ENCODE assay signal across 8 cellular contexts in genomic region chr2:85413592-85414421, GRCh38. TPM values are rescaled to one million over a fixed set of nuclear protein-coding genes. Genes with fewer than 3 reads are reported as not detected.
DNase-seq lines count a peak whose midpoint lies in the region; ATAC-seq, FAIRE-seq and TF ChIP-seq lines count a peak whose summit lies in the region.

No MANE protein-coding gene starts in this region.

- peak overlapping the region; percentile 14 for H2BK5ac ChIP-seq in IMR-90 (ENCODE audit: low read depth, low read length, poor library complexity, severe bottlenecking)

- no peak for FAIRE-seq in kidney (lab: Jason Lieb, UNC)

- H3K4me1 ChIP-seq in IMR-90 (ENCODE audit: control insufficient read depth, insufficient read depth, low read length) (peaks cover 9% of the 10 kb centered on the region), kidney (ENCODE audit: control insufficient read depth in 1 of 2, insufficient read depth in 1 of 2, low read depth in 1 of 2, low read length in 2 of 2) (peaks cover 7 to 18% of the 10 kb centered on the region in 2 donors)

- peak overlapping the region; percentile 47 for H3K4ac ChIP-seq in IMR-90 (ENCODE audit: low read depth, low read length)

- H3K9me3 ChIP-seq in IMR-90 (ENCODE audit: control insufficient read depth, insufficient read depth, low read length) (no peaks in the 10 kb centered on the region), kidney (ENCODE audit: control insufficient read depth in 1 of 2, low read length in 2 of 2) (no peaks in the 10 kb centered on the region)

- whole genome bisulfite sequencing in IMR-90 (ENCODE audit: extremely low coverage in 2 of 2, insufficient read length in 1 of 2), 2 experiments, result 27% methylated on average over 5 of the region's 44 CpGs; no CpG with 5 or more reads in 1 of the 2 experiments

- peak overlapping the region; percentile 88 for H2AFZ ChIP-seq in IMR-90 (replicated peaks; ENCODE audit: low read length, poor library complexity)

- peak overlapping the region; percentile 49 for H3K18ac ChIP-seq in IMR-90 (ENCODE audit: low read depth, low read length)

- no peak overlapping the region for H2BK20ac ChIP-seq in IMR-90 (ENCODE audit: low read depth, low read length)

- peak overlapping the region; percentile 20; the same call in 1 of the 2 replicates for H3K27ac ChIP-seq in IMR-90 (ENCODE audit: insufficient read depth, low read length)
- H3K27ac ChIP-seq in kidney (ENCODE audit: low read depth in 2 of 2, low read length in 2 of 2), result peak overlapping the region; percentile 45 to 80

- TF ChIP-seq CTCF in IMR-90 (conservative IDR thresholded peaks at IDR 0.05; ENCODE audit: low read depth, low read length), result 0 out of 2 replicates have a peak, but pooled peaks have one; percentile 1
- no peak for TF ChIP-seq CTCF in astrocyte of the spinal cord (IDR thresholded peaks at IDR 0.05; ENCODE audit: low read depth, low read length)
- TF ChIP-seq CTCF in kidney (IDR thresholded peaks at IDR 0.05; ENCODE audit: borderline replicate concordance, extremely low read depth, insufficient read depth), result no peak

- no peaks in the 10 kb centered on the region for H3K27me3 ChIP-seq in IMR-90 (ENCODE audit: control insufficient read depth, insufficient read depth, low read length)

- intact Hi-C loops in IMR-90 (cut with micrococcal nuclease), result loop anchor here (2.0 kb wide), 1 partner anchor 59 kb away; the partner anchor contains the start of genes ELMOD3 and RETSAT
- intact Hi-C loops in kidney (cut with DNase I), result no loop called here

- TF ChIP-seq RAD21 in IMR-90 (IDR thresholded peaks at IDR 0.05; ENCODE audit: low read length), result no peak

- H2AK9ac ChIP-seq in IMR-90 (replicated peaks; ENCODE audit: low read depth, low read length, poor library complexity), result peak overlapping the region; percentile 89

- CTCF ChIA-PET in IMR-90 (lab: Yijun Ruan, JAX), result interaction anchor here (0.8 kb wide), 1 partner anchor 223 kb away, joined by 8 read pairs; no protein-coding TSS in a partner anchor

- H3K56ac ChIP-seq in IMR-90 (ENCODE audit: extremely low read depth, insufficient read depth, low read length), result peak overlapping the region; percentile 46

- peak overlapping the region; percentile 78 to 85 for H4K8ac ChIP-seq in IMR-90 (ENCODE audit: low read depth in 2 of 2, low read length in 2 of 2)

- ATAC-seq in IMR-90 (ENCODE audit: low read depth), result peak; percentile 51
- no peak for ATAC-seq in GM18511 (IDR thresholded peaks at IDR 0.05; ENCODE audit: unreplicated experiment)
- no peak for ATAC-seq in GM21576 (IDR thresholded peaks at IDR 0.05; ENCODE audit: unreplicated experiment)

- peak overlapping the region; percentile 14 for H4K5ac ChIP-seq in IMR-90 (ENCODE audit: low read depth, low read length)

- H3K4me2 ChIP-seq in IMR-90 (ENCODE audit: low read depth, low read length), result peak overlapping the region; percentile 74

- peak overlapping the region; percentile 72; the same call in 1 of the 3 replicates for H2BK15ac ChIP-seq in IMR-90 (ENCODE audit: low read depth, low read length)

- peaks cover 8% of the 10 kb centered on the region for H3K9me1 ChIP-seq in IMR-90 (ENCODE audit: insufficient read depth, low read length)

- peak overlapping the region; percentile 64 for H4K91ac ChIP-seq in IMR-90 (ENCODE audit: insufficient read depth, low read depth, low read length)

- peak overlapping the region; percentile 53 for H3K4me3 ChIP-seq in IMR-90 (ENCODE audit: insufficient read depth, low read depth, low read length)
- H3K4me3 ChIP-seq in astrocyte of the spinal cord (ENCODE audit: low read depth, low read length), result peak overlapping the region; percentile 76
- peak overlapping the region; percentile 59 to 78 for H3K4me3 ChIP-seq in kidney (ENCODE audit: low read length in 2 of 2)

- peak overlapping the region; percentile 89 for H2AK5ac ChIP-seq in IMR-90 (ENCODE audit: low read depth, low read length)

- dilution Hi-C loops in IMR-90 (cut with HindIII; ENCODE audit: low sequenced_read_pairs, unreplicated experiment), result no loop called here

- H3K14ac ChIP-seq in IMR-90 (replicated peaks; ENCODE audit: low read depth, low read length), result peak overlapping the region; percentile 26

- H2BK120ac ChIP-seq in IMR-90 (ENCODE audit: low read depth, low read length), result peak overlapping the region; percentile 35

- no peak for TF ChIP-seq POLR2A in IMR-90 (IDR thresholded peaks at IDR 0.05; ENCODE audit: low read depth, low read length)

- no peaks in the 10 kb centered on the region for H4K20me1 ChIP-seq in IMR-90 (ENCODE audit: insufficient read depth, low read length)

- H3K36me3 ChIP-seq in IMR-90 (ENCODE audit: control insufficient read depth, insufficient read depth, low read length) (no peaks in the 10 kb centered on the region), kidney (ENCODE audit: control insufficient read depth in 1 of 2, insufficient read depth in 2 of 2, low read length in 2 of 2) (no peaks in the 10 kb centered on the region)

- peak; percentile 70 for DNase-seq in AG08395 (ENCODE audit: low spot score)
- peak; percentile 46 for DNase-seq in IMR-90
- DNase-seq in astrocyte of the spinal cord (ENCODE audit: low read depth, low spot score), result peak; percentile 60
- peak; percentile 90 for DNase-seq in kidney
- DNase-seq in stimulated activated CD8-positive, alpha-beta memory T cell treated with anti-CD3 and anti-CD28 coated beads, Interleukin-15, amount 100 ng/mL, for 48 hours (ENCODE audit: low read depth in 2 of 2), result peak; percentile 52 to 53
- no peak for DNase-seq in putamen (ENCODE audit: low spot score)

- H3K79me1 ChIP-seq in IMR-90 (ENCODE audit: low read depth in 1 of 2, low read length in 2 of 2), result peaks cover 10 to 46% of the 10 kb centered on the region in 2 experiments

- peak overlapping the region; percentile 82 for H3K23ac ChIP-seq in IMR-90 (ENCODE audit: low read depth, low read length)

- in situ Hi-C loops in IMR-90 (cut with MboI; ENCODE audit: low sequenced_read_pairs), result no loop called here
- in situ Hi-C loops in astrocyte of the spinal cord (cut with HindIII; ENCODE audit: low sequenced_read_pairs), result loop anchor here (25.0 kb wide), 1 partner anchor 123 kb away; the partner anchor contains the start of gene MAT2A

- H3K9ac ChIP-seq in IMR-90 (ENCODE audit: low read depth, low read length), result peak overlapping the region; percentile 12
- peak overlapping the region; percentile 62 to 63 for H3K9ac ChIP-seq in kidney (ENCODE audit: low read length in 2 of 2)

- POLR2A ChIA-PET in IMR-90 (lab: Charles Lee; ENCODE audit: unreplicated experiment), result no interaction called here

- no TSS peak for BruUV-seq in IMR-90 (replicated peaks; lab: Mats Ljungman, UMichigan)

TF ChIP-seq in IMR-90, 13 proteins besides CTCF, POLR2A, EP300 and RAD21 (continues in another document):
- TF ChIP-seq CEBPB (IDR thresholded peaks at IDR 0.05; ENCODE audit: low read depth, low read length) (no peak), RFX5 (IDR thresholded peaks at IDR 0.05; ENCODE audit: low read depth, low read length) (no peak), MXI1 (IDR thresholded peaks at IDR 0.05; ENCODE audit: borderline replicate concordance, low read depth, low read length) (no peak), BHLHE40 (IDR thresholded peaks at IDR 0.05; ENCODE audit: low read depth, low read length) (no peak), MAZ (IDR thresholded peaks at IDR 0.05; ENCODE audit: borderline replicate concordance, low read depth, low read length) (peak; percentile 84; the same call in 1 of the 2 replicates), CHD1 (IDR thresholded peaks at IDR 0.05; ENCODE audit: low read depth, low read length) (no peak), RCOR1 (IDR thresholded peaks at IDR 0.05; ENCODE audit: insufficient replicate concordance, low read length) (no peak), MAFK (IDR thresholded peaks at IDR 0.05; ENCODE audit: low read depth, low read length) (no peak), NFE2L2 (IDR thresholded peaks at IDR 0.05; ENCODE audit: low read depth, low read length) (no peak), FOS (IDR thresholded peaks at IDR 0.05; ENCODE audit: low read depth, low read length) (peak; percentile 39)
- TF ChIP-seq, protein P1, sequence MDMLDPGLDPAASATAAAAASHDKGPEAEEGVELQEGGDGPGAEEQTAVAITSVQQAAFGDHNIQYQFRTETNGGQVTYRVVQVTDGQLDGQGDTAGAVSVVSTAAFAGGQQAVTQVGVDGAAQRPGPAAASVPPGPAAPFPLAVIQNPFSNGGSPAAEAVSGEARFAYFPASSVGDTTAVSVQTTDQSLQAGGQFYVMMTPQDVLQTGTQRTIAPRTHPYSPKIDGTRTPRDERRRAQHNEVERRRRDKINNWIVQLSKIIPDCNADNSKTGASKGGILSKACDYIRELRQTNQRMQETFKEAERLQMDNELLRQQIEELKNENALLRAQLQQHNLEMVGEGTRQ (IDR thresholded peaks at IDR 0.05; ENCODE audit: low read depth, low read length), result no peak

RNA-seq across cellular contexts. Expression of gene CAPG, which starts 3.6 kb away (rescaled TPM):
- total RNA-seq in IMR-90 (2012; rRNA removed) (53.3 and 79.9 TPM in 2 replicates), kidney (377 TPM)
- polyA plus RNA-seq in IMR-90 (2012; rRNA removed) (98.3 and 122 TPM in 2 replicates), kidney (ENCODE audit: insufficient read depth, low read depth, low replicate concordance) (361 TPM)
- polyA plus RNA-seq in IMR-90 (2012; cell fraction: cytosol; rRNA removed), result 106 and 143 TPM in 2 replicates
- polyA plus RNA-seq in IMR-90 (2012; cell fraction: nucleus; rRNA removed; ENCODE audit: low replicate concordance), result 43.3 and 75.0 TPM in 2 replicates

RNA-seq across cellular contexts. Expression of gene SH2D6, which starts 4.7 kb away (rescaled TPM):
- 0.36 TPM in 1 of 2 replicates, not detected in the other for total RNA-seq in IMR-90 (2012; rRNA removed)
- 0.32 and 0.37 TPM in 2 replicates for polyA plus RNA-seq in IMR-90 (2012; rRNA removed)
- polyA plus RNA-seq in IMR-90 (2012; cell fraction: cytosol; rRNA removed), result 0.16 TPM in 1 of 2 replicates, not detected in the other
- 1.0 and 1.2 TPM in 2 replicates for polyA plus RNA-seq in IMR-90 (2012; cell fraction: nucleus; rRNA removed; ENCODE audit: low replicate concordance)
- 0.98 TPM for total RNA-seq in kidney
- polyA plus RNA-seq in kidney (ENCODE audit: insufficient read depth, low read depth, low replicate concordance), result 3.2 TPM

RNA-seq across cellular contexts. Expression of gene ELMOD3, which starts 59.2 kb away (rescaled TPM):
- 10.8 and 13.1 TPM in 2 replicates for total RNA-seq in IMR-90 (2012; rRNA removed)
- polyA plus RNA-seq in IMR-90 (2012; rRNA removed), result 19.2 and 20.7 TPM in 2 replicates
- polyA plus RNA-seq in IMR-90 (2012; cell fraction: cytosol; rRNA removed), result 6.6 and 7.8 TPM in 2 replicates
- polyA plus RNA-seq in IMR-90 (2012; cell fraction: nucleus; rRNA removed; ENCODE audit: low replicate concordance), result 72.0 and 88.6 TPM in 2 replicates
- total RNA-seq in kidney, result 15.3 TPM
- 17.0 TPM for polyA plus RNA-seq in kidney (ENCODE audit: insufficient read depth, low read depth, low replicate concordance)

RNA-seq across cellular contexts. Expression of gene RETSAT, which starts 59.5 kb away (rescaled TPM):
- total RNA-seq in IMR-90 (2012; rRNA removed), result 25.0 and 32.3 TPM in 2 replicates
- 22.8 and 25.6 TPM in 2 replicates for polyA plus RNA-seq in IMR-90 (2012; rRNA removed)
- polyA plus RNA-seq in IMR-90 (2012; cell fraction: cytosol; rRNA removed), result 12.7 and 18.2 TPM in 2 replicates
- 30.4 and 42.7 TPM in 2 replicates for polyA plus RNA-seq in IMR-90 (2012; cell fraction: nucleus; rRNA removed; ENCODE audit: low replicate concordance)
- 53.9 TPM for total RNA-seq in kidney
- polyA plus RNA-seq in kidney (ENCODE audit: insufficient read depth, low read depth, low replicate concordance), result 42.9 TPM
